ENCODE assay signal across 8 cellular contexts in the genomic region with DNA sequence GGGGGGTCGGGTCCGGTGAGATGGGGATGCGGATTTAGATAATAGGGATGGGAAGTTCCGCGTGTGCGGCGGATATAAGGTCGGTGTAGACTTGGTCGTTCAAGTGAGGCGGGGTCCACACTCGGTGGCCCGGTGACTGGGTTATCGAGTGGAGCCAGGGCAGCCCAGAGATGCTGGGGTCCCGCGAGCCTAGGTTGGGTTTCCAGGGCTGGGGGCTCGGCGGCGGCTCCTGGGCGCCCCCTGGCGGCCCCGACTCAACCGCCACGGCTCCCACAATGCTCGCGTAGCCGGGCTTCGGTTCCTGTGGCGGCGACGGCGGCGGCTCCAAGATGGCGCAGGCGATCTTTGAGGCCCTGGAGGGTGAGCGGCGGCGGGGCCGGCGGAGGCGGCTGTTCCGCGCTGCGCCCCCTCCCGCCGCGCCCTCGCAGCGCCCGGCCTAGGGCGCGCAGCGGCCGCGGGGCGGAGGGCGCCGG. TPM values are rescaled to one million over a fixed set of nuclear protein-coding genes. Genes with fewer than 3 reads are reported as not detected.
DNase-seq lines count a peak whose midpoint lies in the region; ATAC-seq and TF ChIP-seq lines count a peak whose summit lies in the region.

A gene (plus strand): TSS at position 304 of the 473 bp plus-strand sequence. CDS start 26 bp downstream, at position 330.

- peak within 1 kb of the TSS; percentile 66 for H2BK15ac ChIP-seq in mesendoderm (replicated peaks; ENCODE audit: low read depth)

- no peak within 1 kb of the TSS for H3K23ac ChIP-seq in mesendoderm (ENCODE audit: low read length)

- H3K9ac ChIP-seq in mesendoderm (ENCODE audit: low read length): peak within 1 kb of the TSS; percentile 89

- WGBS in mesendoderm (ENCODE audit: extremely low coverage, insufficient coverage, low lambda C conversion rate): no CpG with 5 or more reads among the region's 57 CpGs

- H2AK5ac ChIP-seq in mesendoderm (ENCODE audit: low read length): no peak within 1 kb of the TSS

- H3K4me1 ChIP-seq in BE2C (no peaks in the 10 kb centered on the region), mesendoderm (ENCODE audit: control insufficient read depth, low read depth, low read length) (peaks cover 5% of the 10 kb centered on the region)

- intact Hi-C loops in dendritic cell treated with granulocyte-macrophage colony-stimulating factor and Interleukin-4, amounts not matched to agents 40 ng/mL and 50 ng/mL, for 4 days (cut with micrococcal nuclease): loop anchor here (1.0 to 5.0 kb wide), 4 partner anchors 11 to 81 kb away; a partner anchor contains a TSS

- peak within 1 kb of the TSS; percentile 77 for H2BK120ac ChIP-seq in mesendoderm (ENCODE audit: low read depth, low read length)

- H3K27me3 Mint-ChIP-seq in dendritic cell treated with granulocyte-macrophage colony-stimulating factor and Interleukin-4, amounts not matched to agents 40 ng/mL and 50 ng/mL, for 4 days: no peaks in the 10 kb centered on the region

- H3K9me3 ChIP-seq in BE2C: peaks cover 3% of the 10 kb centered on the region; the same call in 1 of the 2 replicates

- peak; percentile 74 for ATAC-seq in HG03354 (IDR thresholded peaks at IDR 0.05; ENCODE audit: poor library complexity, severe bottlenecking, unreplicated experiment)

- peak within 1 kb of the TSS; percentile 95 for H3K4ac ChIP-seq in mesendoderm (ENCODE audit: low read depth, low read length)

- H3K79me2 ChIP-seq in mesendoderm (ENCODE audit: control insufficient read depth, insufficient read depth, low read length): no peaks in the 10 kb centered on the region

- no peaks in the 10 kb centered on the region for H3K36me3 ChIP-seq in BE2C
- no peaks in the 10 kb centered on the region for H3K36me3 ChIP-seq in mesendoderm (ENCODE audit: control insufficient read depth, insufficient read depth, low read length)

- H3K4me3 ChIP-seq in BE2C (ENCODE audit: low read depth, low read length): peak within 1 kb of the TSS; percentile 75
- H3K4me3 ChIP-seq in mesendoderm (ENCODE audit: low read length): peak within 1 kb of the TSS; percentile 58

- no peak within 1 kb of the TSS for H2BK5ac ChIP-seq in mesendoderm (ENCODE audit: low read length)

- DNase-seq in BE2C (peak; percentile 95), GM19238 (ENCODE audit: insufficient read length, low spot score) (peak; percentile 65), NCI-H510A treated with DMSO at 0.1 percent for 48 hours (lab: John Stamatoyannopoulos, UW) (peak; percentile 89), mesendoderm (peak; percentile 91)
- peak; percentile 93 for DNase-seq in activated CD4-positive, alpha-beta T cell treated with anti-CD3 and anti-CD28 coated beads for 48 hours
- DNase-seq in stimulated activated CD8-positive, alpha-beta memory T cell treated with anti-CD3 and anti-CD28 coated beads, Interleukin-12 subunit alpha, Interleukin-12 subunit beta, amount 100 ng/mL, for 24 hours (ENCODE audit: extremely low read depth): peak; percentile 64

- peaks cover 10% of the 10 kb centered on the region for H3K36me3 Mint-ChIP-seq in dendritic cell treated with granulocyte-macrophage colony-stimulating factor and Interleukin-4, amounts not matched to agents 40 ng/mL and 50 ng/mL, for 4 days (ENCODE audit: low read depth)

- H3K79me1 ChIP-seq in mesendoderm (ENCODE audit: low read length): no peaks in the 10 kb centered on the region

- TF ChIP-seq CTCF in BE2C (IDR thresholded peaks at IDR 0.05; ENCODE audit: low read depth, low read length): peak; percentile 77

- peak within 1 kb of the TSS; percentile 89 for H3K4me3 Mint-ChIP-seq in dendritic cell treated with granulocyte-macrophage colony-stimulating factor and Interleukin-4, amounts not matched to agents 40 ng/mL and 50 ng/mL, for 4 days

- no peak within 1 kb of the TSS for H4K5ac ChIP-seq in mesendoderm (ENCODE audit: low read length)

- peak within 1 kb of the TSS; percentile 90 for H3K27ac Mint-ChIP-seq in dendritic cell treated with granulocyte-macrophage colony-stimulating factor and Interleukin-4, amounts not matched to agents 40 ng/mL and 50 ng/mL, for 4 days

- H3K4me2 ChIP-seq in mesendoderm (ENCODE audit: low read length): peak within 1 kb of the TSS; percentile 97

- H3K27me3 ChIP-seq in BE2C (no peaks in the 10 kb centered on the region), mesendoderm (ENCODE audit: insufficient read depth, low read length, poor library complexity) (no peaks in the 10 kb centered on the region)

- peak within 1 kb of the TSS; percentile 98 for H3K56ac ChIP-seq in mesendoderm (ENCODE audit: low read length)

- peaks cover 11% of the 10 kb centered on the region for H3K9me3 Mint-ChIP-seq in dendritic cell treated with granulocyte-macrophage colony-stimulating factor and Interleukin-4, amounts not matched to agents 40 ng/mL and 50 ng/mL, for 4 days

- peak within 1 kb of the TSS; percentile 81 for H3K27ac ChIP-seq in mesendoderm (ENCODE audit: low read depth, low read length)

- H3K18ac ChIP-seq in mesendoderm (ENCODE audit: low read length): peak within 1 kb of the TSS; percentile 96

- H3K4me1 Mint-ChIP-seq in dendritic cell treated with granulocyte-macrophage colony-stimulating factor and Interleukin-4, amounts not matched to agents 40 ng/mL and 50 ng/mL, for 4 days (ENCODE audit: low read depth): peaks cover 47% of the 10 kb centered on the region

- peak within 1 kb of the TSS; percentile 6 for H4K8ac ChIP-seq in mesendoderm (ENCODE audit: low read depth, low read length)

RNA-seq across cellular contexts. Expression of the gene that starts here (rescaled TPM):
- 4.1 TPM for polyA plus RNA-seq in BE2C (2012; ENCODE audit: insufficient read depth, insufficient read length, low read depth)
- polyA plus RNA-seq in mesendoderm (2013, experiment 1 of 2): 3.3 TPM
- 3.1 TPM for polyA plus RNA-seq in mesendoderm (2013, experiment 2 of 2)

Comparison
In these comparisons a context has a peak if more than half of its experiments do, and no peak if none do; other contexts are left out.
1. Peak in every context shown above with its lines: DNase-seq, ATAC-seq, H3K4me3 ChIP-seq and H3K27ac ChIP-seq.